Comparison of ENCODE assay signal across 16 cellular contexts in the genomic region with DNA sequence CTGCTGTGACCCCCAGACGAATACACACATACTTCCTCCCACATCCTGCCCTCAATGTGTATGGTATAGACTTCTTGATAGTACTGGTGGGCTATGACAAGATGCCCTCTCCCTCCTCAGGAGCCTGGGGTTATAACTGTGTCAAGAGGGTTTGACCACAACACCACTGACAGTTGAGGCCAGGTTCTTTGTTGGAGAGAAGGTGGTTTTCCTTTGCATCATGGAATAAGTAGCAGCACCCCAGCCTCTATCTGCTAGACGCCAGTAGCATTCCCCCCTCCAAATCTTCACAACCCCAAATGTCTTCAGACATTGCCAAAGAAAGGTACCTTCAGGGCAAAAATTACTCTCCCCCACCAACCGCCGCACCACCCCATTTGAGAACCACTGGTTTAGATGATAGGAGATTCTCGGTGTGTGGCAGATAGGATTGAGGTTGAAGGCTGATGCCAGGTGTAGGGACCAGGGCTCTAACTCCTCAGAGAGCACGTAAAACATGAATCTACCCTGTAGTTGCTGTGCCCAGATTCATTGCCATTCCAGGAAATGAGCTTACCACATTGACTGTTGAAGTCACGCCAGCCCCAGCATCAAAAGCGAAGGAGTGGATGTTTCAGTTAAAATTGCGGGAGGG. TPM values are rescaled to one million over a fixed set of nuclear protein-coding genes. Genes with fewer than 3 reads are reported as not detected.
DNase-seq lines count a peak whose midpoint lies in the region.
"Had no signal": no experiment of that assay in that cellular context is flagged by ENCODE, and none has a peak within 500 bp of the region (broad histone marks: within the 10 kb centered on the region; RNA-seq: fewer than 3 reads in every experiment).

No MANE protein-coding gene starts in this region.

- H3K36me3 Mint-ChIP-seq in activated CD4-positive, alpha-beta T cell treated with anti-CD3 and anti-CD28 coated beads, Interleukin-2, amount 10 ng/mL, durations not matched to agents 7 days and 5 days (ENCODE audit: low read depth): peaks cover 59% of the 10 kb centered on the region
- H3K36me3 Mint-ChIP-seq in activated naive CD8-positive, alpha-beta T cell: no peaks in the 10 kb centered on the region

- no peaks in the 10 kb centered on the region for H3K36me3 ChIP-seq in effector memory CD4-positive, alpha-beta T cell (ENCODE audit: control insufficient read depth, insufficient read depth, low read length)
- H3K36me3 ChIP-seq: tibial nerve had no signal

- H3K27ac Mint-ChIP-seq in activated CD4-positive, alpha-beta T cell treated with anti-CD3 and anti-CD28 coated beads, Interleukin-2, amount 10 ng/mL, durations not matched to agents 7 days and 5 days: peak overlapping the region; percentile 99
- H3K27ac Mint-ChIP-seq in activated naive CD8-positive, alpha-beta T cell: peak overlapping the region; percentile 86

- H3K4me3 ChIP-seq in effector memory CD4-positive, alpha-beta T cell (ENCODE audit: insufficient read depth, low read depth, low read length, poor library complexity, severe bottlenecking): no peak overlapping the region
- H3K4me3 ChIP-seq: A549, tibial nerve had no signal

- no peaks in the 10 kb centered on the region for H3K27me3 ChIP-seq in effector memory CD4-positive, alpha-beta T cell (replicated peaks; ENCODE audit: control insufficient read depth, insufficient read depth, low read length, poor library complexity, severe bottlenecking)
- H3K27me3 ChIP-seq: tibial nerve had no signal

- no peaks in the 10 kb centered on the region for H3K27me3 Mint-ChIP-seq in activated CD4-positive, alpha-beta T cell treated with anti-CD3 and anti-CD28 coated beads, Interleukin-2, amount 10 ng/mL, durations not matched to agents 7 days and 5 days
- H3K27me3 Mint-ChIP-seq in activated naive CD8-positive, alpha-beta T cell: no peaks in the 10 kb centered on the region

- no peaks in the 10 kb centered on the region for H3K4me1 ChIP-seq in effector memory CD4-positive, alpha-beta T cell (ENCODE audit: control insufficient read depth, insufficient read depth, low read length, poor library complexity, severe bottlenecking)
- H3K4me1 ChIP-seq: A549, tibial nerve had no signal

- no peak overlapping the region for H3K27ac ChIP-seq in effector memory CD4-positive, alpha-beta T cell (ENCODE audit: insufficient read depth, low read length, poor library complexity, severe bottlenecking)
- H3K27ac ChIP-seq: A549, KMS-11, tibial nerve had no signal

- POLR2A ChIA-PET in activated CD4-positive, alpha-beta T cell treated with anti-CD3 and anti-CD28 coated beads, Interleukin-2, amount 10 ng/mL, durations not matched to agents 7 days and 5 days (lab: Charles Lee): interaction anchor here (0.7 to 1.4 kb wide), 2 partner anchors 13 to 34 kb away, joined by 7 to 8 read pairs; no protein-coding TSS in a partner anchor

- peak; percentile 86 for DNase-seq in activated CD4-positive, alpha-beta T cell treated with anti-CD3 and anti-CD28 coated beads, Interleukin-2, amount 10 ng/mL, durations not matched to agents 7 days and 5 days
- DNase-seq in activated CD4-positive, alpha-beta T cell treated with anti-CD3 and anti-CD28 coated beads for 1 hour: no peak
- peak; percentile 89 for DNase-seq in OCI-M1 (lab: John Stamatoyannopoulos, UW)
- peak; percentile 25 to 65 for DNase-seq in stimulated activated CD8-positive, alpha-beta memory T cell treated with anti-CD3 and anti-CD28 coated beads, Interleukin-7, amount 100 ng/mL, for 48 hours (ENCODE audit: extremely low read depth in 1 of 2, low read depth in 1 of 2)
- DNase-seq in epidermal melanocyte (ENCODE audit: insufficient read length, low spot score): no peak
- no peak for DNase-seq in COLO829 (ENCODE audit: low spot score)
- DNase-seq in effector memory CD4-positive, alpha-beta T cell: no peak
- DNase-seq: central memory CD4-positive, alpha-beta T cell; DMS153; left colon; NCI-H1930; T-helper 9 cell had no signal

- CTCF ChIA-PET in activated CD4-positive, alpha-beta T cell treated with anti-CD3 and anti-CD28 coated beads, Interleukin-2, amount 10 ng/mL, durations not matched to agents 7 days and 5 days (lab: Charles Lee): interaction anchor here (1.0 to 2.0 kb wide), 5 partner anchors 9 to 36 kb away, joined by 3 to 20 read pairs (median 3); no protein-coding TSS in a partner anchor

- peaks cover 26% of the 10 kb centered on the region for H3K9me3 Mint-ChIP-seq in activated CD4-positive, alpha-beta T cell treated with anti-CD3 and anti-CD28 coated beads, Interleukin-2, amount 10 ng/mL, durations not matched to agents 7 days and 5 days
- no peaks in the 10 kb centered on the region for H3K9me3 Mint-ChIP-seq in activated naive CD8-positive, alpha-beta T cell (ENCODE audit: low read depth)

- H3K4me3 Mint-ChIP-seq in activated CD4-positive, alpha-beta T cell treated with anti-CD3 and anti-CD28 coated beads, Interleukin-2, amount 10 ng/mL, durations not matched to agents 7 days and 5 days: peak overlapping the region; percentile 44
- peak overlapping the region; percentile 73 for H3K4me3 Mint-ChIP-seq in activated naive CD8-positive, alpha-beta T cell

- H3K4me1 Mint-ChIP-seq in activated CD4-positive, alpha-beta T cell treated with anti-CD3 and anti-CD28 coated beads, Interleukin-2, amount 10 ng/mL, durations not matched to agents 7 days and 5 days: peaks cover 73% of the 10 kb centered on the region
- H3K4me1 Mint-ChIP-seq in activated naive CD8-positive, alpha-beta T cell (ENCODE audit: low read depth): peaks cover 28% of the 10 kb centered on the region

- no peaks in the 10 kb centered on the region for H3K9me3 ChIP-seq in effector memory CD4-positive, alpha-beta T cell (ENCODE audit: control insufficient read depth, low read length)
- H3K9me3 ChIP-seq: A549, tibial nerve had no signal

RNA-seq across cellular contexts. Expression of gene MYO18B, which starts 5.5 kb away (rescaled TPM):
- total RNA-seq in activated CD4-positive, alpha-beta T cell treated with anti-CD3 and anti-CD28 coated beads, Interleukin-2, amount 10 ng/mL, durations not matched to agents 7 days and 5 days: 1 to 10 TPM; 2.0 TPM

Comparison
In these comparisons a context has a peak if more than half of its experiments do, and no peak if none do; other contexts are left out.
1. DNase-seq: peak in activated CD4-positive, alpha-beta T cell treated with anti-CD3 and anti-CD28 coated beads, Interleukin-2, amount 10 ng/mL, durations not matched to agents 7 days and 5 days (single experiment), OCI-M1 (single experiment) and stimulated activated CD8-positive, alpha-beta memory T cell treated with anti-CD3 and anti-CD28 coated beads, Interleukin-7, amount 100 ng/mL, for 48 hours (2 of 2); none in activated CD4-positive, alpha-beta T cell treated with anti-CD3 and anti-CD28 coated beads for 1 hour (single experiment), epidermal melanocyte (single experiment), COLO829 (single experiment) and effector memory CD4-positive, alpha-beta T cell (0 of 3).